In genomic region chr11:32434116-32434386, GRCh38 we compare ENCODE assay signal across 13 cellular contexts. TPM values are rescaled to one million over a fixed set of nuclear protein-coding genes. Genes with fewer than 3 reads are reported as not detected.
DNase-seq lines count a peak whose midpoint lies in the region; ATAC-seq and TF ChIP-seq lines count a peak whose summit lies in the region.
"Had no signal": no experiment of that assay in that cellular context is flagged by ENCODE, and none has a peak within 500 bp of the region (broad histone marks: within the 10 kb centered on the region; RNA-seq: fewer than 3 reads in every experiment).

No MANE protein-coding gene starts in this region.

- H3K4me3 ChIP-seq in BLaER1: peak overlapping the region; percentile 53; the same call in 1 of the 2 replicates
- peak overlapping the region; percentile 50; the same call in 1 of the 2 replicates for H3K4me3 ChIP-seq in GM23338
- H3K4me3 ChIP-seq: SK-N-MC had no signal

- H3K4me2 ChIP-seq in BLaER1: peak overlapping the region; percentile 65
- peak overlapping the region; percentile 71 for H3K4me2 ChIP-seq in GM23338

- POLR2A ChIA-PET in CD4-positive, alpha-beta T cell (lab: Charles Lee): no interaction called here

- H3K9ac ChIP-seq in BLaER1: no peak overlapping the region

- H3K4me1 Mint-ChIP-seq in GM23338: peaks cover 47% of the 10 kb centered on the region
- peaks cover 68% of the 10 kb centered on the region for H3K4me1 Mint-ChIP-seq in dendritic cell treated with granulocyte-macrophage colony-stimulating factor and Interleukin-4, amounts not matched to agents 40 ng/mL and 50 ng/mL, for 4 days (ENCODE audit: low read depth)
- peaks cover 61% of the 10 kb centered on the region for H3K4me1 Mint-ChIP-seq in nephron progenitor cell
- peaks cover 46% of the 10 kb centered on the region for H3K4me1 Mint-ChIP-seq in CD4-positive, alpha-beta T cell (ENCODE audit: low read depth)

- intact Hi-C loops in dendritic cell treated with granulocyte-macrophage colony-stimulating factor and Interleukin-4, amounts not matched to agents 40 ng/mL and 50 ng/mL, for 4 days (cut with micrococcal nuclease): no loop called here
- intact Hi-C loops in CD4-positive, alpha-beta T cell (cut with DNase I, micrococcal nuclease): no loop called here

- ATAC-seq in GM23338 (no peak), HG03378 (IDR thresholded peaks at IDR 0.05; ENCODE audit: unreplicated experiment) (no peak)
- ATAC-seq in CD4-positive, alpha-beta T cell (ENCODE audit: poor library complexity): no peak
- ATAC-seq: HCT116; natural killer cell; stimulated activated naive CD8-positive, alpha-beta T cell treated with anti-CD3 and anti-CD28 coated beads, Interleukin-15, Interleukin-2, amounts not matched to agents 100 U/mL and 50 U/mL, for 24 hours had no signal

- peaks cover 18% of the 10 kb centered on the region for H3F3A ChIP-seq in GM23338 (replicated peaks; ENCODE audit: low read depth)

- H3K4me1 ChIP-seq in BLaER1 (peaks cover 51% of the 10 kb centered on the region), GM23338 (ENCODE audit: insufficient read depth) (peaks cover 49% of the 10 kb centered on the region)
- H3K4me1 ChIP-seq: foreskin keratinocyte had no signal

- H3K36me3 Mint-ChIP-seq in GM23338 (ENCODE audit: low read depth) (peaks cover 3% of the 10 kb centered on the region; the same call in 1 of the 3 replicates), nephron progenitor cell (ENCODE audit: low read depth) (peaks cover 44% of the 10 kb centered on the region)
- H3K36me3 Mint-ChIP-seq in dendritic cell treated with granulocyte-macrophage colony-stimulating factor and Interleukin-4, amounts not matched to agents 40 ng/mL and 50 ng/mL, for 4 days (ENCODE audit: low read depth): no peaks in the 10 kb centered on the region
- no peaks in the 10 kb centered on the region for H3K36me3 Mint-ChIP-seq in CD4-positive, alpha-beta T cell (ENCODE audit: low read depth)
- H3K36me3 Mint-ChIP-seq: natural killer cell had no signal

- CTCF ChIA-PET in CD4-positive, alpha-beta T cell (lab: Charles Lee): no interaction called here

- H3K27ac Mint-ChIP-seq in GM23338 (no peak overlapping the region), nephron progenitor cell (peak overlapping the region; percentile 67)
- no peak overlapping the region for H3K27ac Mint-ChIP-seq in dendritic cell treated with granulocyte-macrophage colony-stimulating factor and Interleukin-4, amounts not matched to agents 40 ng/mL and 50 ng/mL, for 4 days
- H3K27ac Mint-ChIP-seq in CD4-positive, alpha-beta T cell: no peak overlapping the region
- H3K27ac Mint-ChIP-seq: natural killer cell had no signal

- H3K27ac ChIP-seq in BLaER1: no peak overlapping the region
- no peak overlapping the region for H3K27ac ChIP-seq in GM23338 (ENCODE audit: low read depth)
- no peak overlapping the region for H3K27ac ChIP-seq in CD4-positive, alpha-beta T cell (ENCODE audit: low read depth, low read length)
- H3K27ac ChIP-seq: foreskin keratinocyte, SK-N-MC had no signal

- no peaks in the 10 kb centered on the region for H3K9me2 ChIP-seq in GM23338 (ENCODE audit: insufficient read depth)

- DNase-seq in GM23338 (ENCODE audit: low spot score) (no peak), nephron progenitor cell (no peak), SK-N-DZ (ENCODE audit: low spot score) (no peak), NCI-H1930 (lab: John Stamatoyannopoulos, UW) (no peak)
- no peak for DNase-seq in CD4-positive, alpha-beta T cell
- DNase-seq: natural killer cell; stimulated activated naive CD8-positive, alpha-beta T cell treated with anti-CD3 and anti-CD28 coated beads, Interleukin-15, Interleukin-2, amounts not matched to agents 100 U/mL and 50 U/mL, for 24 hours had no signal

- H4K20me1 ChIP-seq in BLaER1 (peaks cover 65% of the 10 kb centered on the region), GM23338 (replicated peaks; ENCODE audit: insufficient read depth) (peaks cover 23% of the 10 kb centered on the region)

- peak overlapping the region; percentile 43; the same call in 2 of the 3 replicates for H3K4me3 Mint-ChIP-seq in GM23338
- peak overlapping the region; percentile 70 for H3K4me3 Mint-ChIP-seq in dendritic cell treated with granulocyte-macrophage colony-stimulating factor and Interleukin-4, amounts not matched to agents 40 ng/mL and 50 ng/mL, for 4 days
- peak overlapping the region; percentile 90 for H3K4me3 Mint-ChIP-seq in nephron progenitor cell
- H3K4me3 Mint-ChIP-seq in CD4-positive, alpha-beta T cell: no peak overlapping the region
- H3K4me3 Mint-ChIP-seq: natural killer cell had no signal

- H3K79me2 ChIP-seq in GM23338 (replicated peaks; ENCODE audit: insufficient read depth): no peaks in the 10 kb centered on the region

- H3K9me3 ChIP-seq in BLaER1: peaks cover 57% of the 10 kb centered on the region
- H3K9me3 ChIP-seq in CD4-positive, alpha-beta T cell (ENCODE audit: control insufficient read depth, low read length): no peaks in the 10 kb centered on the region

- H3K9me3 Mint-ChIP-seq in GM23338 (peaks cover 8% of the 10 kb centered on the region; the same call in 1 of the 3 replicates), nephron progenitor cell (no peaks in the 10 kb centered on the region)
- H3K9me3 Mint-ChIP-seq in dendritic cell treated with granulocyte-macrophage colony-stimulating factor and Interleukin-4, amounts not matched to agents 40 ng/mL and 50 ng/mL, for 4 days: no peaks in the 10 kb centered on the region
- no peaks in the 10 kb centered on the region for H3K9me3 Mint-ChIP-seq in CD4-positive, alpha-beta T cell
- H3K9me3 Mint-ChIP-seq: natural killer cell had no signal

- H3K36me3 ChIP-seq in BLaER1 (peaks cover 7% of the 10 kb centered on the region; the same call in 1 of the 2 replicates), GM23338 (ENCODE audit: insufficient read depth) (no peaks in the 10 kb centered on the region)

- H3K27me3 Mint-ChIP-seq in GM23338 (ENCODE audit: insufficient read depth, low read depth, poor library complexity) (peaks cover 95% of the 10 kb centered on the region), nephron progenitor cell (ENCODE audit: low read depth, poor library complexity) (peaks cover 86% of the 10 kb centered on the region)
- peaks cover 96% of the 10 kb centered on the region for H3K27me3 Mint-ChIP-seq in dendritic cell treated with granulocyte-macrophage colony-stimulating factor and Interleukin-4, amounts not matched to agents 40 ng/mL and 50 ng/mL, for 4 days
- H3K27me3 Mint-ChIP-seq in CD4-positive, alpha-beta T cell: peaks cover 89% of the 10 kb centered on the region

- H2AFZ ChIP-seq in GM23338: 0 out of 2 replicates have a peak overlapping the region, but pooled peaks have one; percentile 23

- H3K27me3 ChIP-seq in BLaER1 (peaks cover 100% of the 10 kb centered on the region), GM23338 (ENCODE audit: insufficient read depth) (peaks cover 99% of the 10 kb centered on the region)
- peaks cover 91% of the 10 kb centered on the region for H3K27me3 ChIP-seq in CD4-positive, alpha-beta T cell (ENCODE audit: control insufficient read depth, insufficient read depth, low read length)

- TF ChIP-seq CTCF in GM23338 (conservative IDR thresholded peaks at IDR 0.05; ENCODE audit: low read depth in 2 of 2): no peak
- no peak for TF ChIP-seq CTCF in nephron progenitor cell (IDR thresholded peaks at IDR 0.05)
- TF ChIP-seq CTCF in CD4-positive, alpha-beta T cell (IDR thresholded peaks at IDR 0.05): no peak

TF ChIP-seq in GM23338, 12 proteins besides CTCF, POLR2A, EP300 and RAD21:
- no peak for TF ChIP-seq ZNF331 (CRISPR knock-in tag; IDR thresholded peaks at IDR 0.05; ENCODE audit: low read depth)
- TF ChIP-seq ZNF114 (CRISPR knock-in tag; IDR thresholded peaks at IDR 0.05): no peak
- no peak for TF ChIP-seq CREB1 (CRISPR knock-in tag; IDR thresholded peaks at IDR 0.05; ENCODE audit: low read depth)
- peak; percentile 70 for TF ChIP-seq EZH2phosphoT487 (IDR thresholded peaks at IDR 0.05; ENCODE audit: unreplicated experiment)
- TF ChIP-seq REST (IDR thresholded peaks at IDR 0.05; ENCODE audit: unreplicated experiment): no peak
- no peak for TF ChIP-seq ETS1 (IDR thresholded peaks at IDR 0.05)
- no peak for TF ChIP-seq NANOG (IDR thresholded peaks at IDR 0.05; ENCODE audit: borderline replicate concordance)
TF ChIP-seq in GM23338: peak in this region for 1.

RNA-seq across cellular contexts. Expression of gene WT1, which starts 1.3 kb away (rescaled TPM):
- total RNA-seq in GM23338 (2014; rRNA removed; shearing (Covaris generic)): 0.16 and 0.21 TPM in 2 replicates
- polyA plus RNA-seq in GM23338 (2016; fragmentation: Nextera tagmentation; extraction: Ambion mirVana): not detected in 2 replicates
- polyA plus RNA-seq in SK-N-DZ (2014; cell fraction: cytosol; rRNA removed): not detected in 2 replicates
- polyA plus RNA-seq in SK-N-DZ (2014; cell fraction: nucleus; rRNA removed): not detected in 2 replicates
- total RNA-seq in CD4-positive, alpha-beta T cell: not detected
- total RNA-seq: natural killer cell had no signal
- polyA plus RNA-seq: foreskin keratinocyte had no signal
